ENCODE assay signal across 8 cellular contexts in genomic region chr12:49707812-49708147, GRCh38. TPM values are rescaled to one million over a fixed set of nuclear protein-coding genes. Genes with fewer than 3 reads are reported as not detected.
DNase-seq lines count a peak whose midpoint lies in the region; ATAC-seq and TF ChIP-seq lines count a peak whose summit lies in the region.

No MANE protein-coding gene starts in this region.

- H3K4me1 ChIP-seq in PC-9 (replicated peaks; ENCODE audit: insufficient read depth), result no peaks in the 10 kb centered on the region
- peaks cover 28% of the 10 kb centered on the region for H3K4me1 ChIP-seq in effector memory CD4-positive, alpha-beta T cell (ENCODE audit: control insufficient read depth, insufficient read depth, low read length, poor library complexity, severe bottlenecking)
- H3K4me1 ChIP-seq in vagina, result peaks cover 21% of the 10 kb centered on the region

- peaks cover 6% of the 10 kb centered on the region for H3K36me3 Mint-ChIP-seq in activated CD4-positive, alpha-beta T cell treated with anti-CD3 and anti-CD28 coated beads for 36 hours (ENCODE audit: low read depth)

- CTCF ChIA-PET in activated CD4-positive, alpha-beta T cell treated with anti-CD3 and anti-CD28 coated beads for 36 hours (lab: Charles Lee), result interaction anchor here (0.6 to 12.8 kb wide), 14 partner anchors 9 to 472 kb away, joined by 3 to 332 read pairs (median 6); partner anchors contain the start of gene TMBIM6
- CTCF ChIA-PET in PC-9 (lab: Charles Lee), result interaction anchor here (0.7 kb wide), 1 partner anchor 10 kb away, joined by 5 read pairs; no protein-coding TSS in a partner anchor

- intact Hi-C loops in activated CD4-positive, alpha-beta T cell treated with anti-CD3 and anti-CD28 coated beads for 36 hours (cut with DNase I, micrococcal nuclease), result loop anchor here (1.0 to 2.0 kb wide), 15 partner anchors 34 to 385 kb away; partner anchors contain the start of genes TMBIM6 (in 2 of the 2), BCDIN3D (in 1 of the 2), MCRS1 (in 1 of the 2) and NCKAP5L (in 1 of the 2)
- intact Hi-C loops in PC-9 (cut with micrococcal nuclease; ENCODE audit: unreplicated experiment), result loop anchor here (1.0 to 10.0 kb wide), 4 partner anchors 63 to 343 kb away; partner anchors contain the start of gene SPATS2
- intact Hi-C loops in vagina (cut with DNase I), result loop anchor here (2.0 kb wide), 1 partner anchor 61 kb away; no protein-coding TSS in a partner anchor

- peak overlapping the region; percentile 65; the same call in 1 of the 2 replicates for H3K4me3 ChIP-seq in PC-9
- H3K4me3 ChIP-seq in effector memory CD4-positive, alpha-beta T cell (ENCODE audit: insufficient read depth, low read depth, low read length, poor library complexity, severe bottlenecking), result peak overlapping the region; percentile 1
- H3K4me3 ChIP-seq in skeletal muscle cell (ENCODE audit: low read depth, low read length), result peak overlapping the region; percentile 14
- peak overlapping the region in 1 of 2 donors; percentile 81 for H3K4me3 ChIP-seq in vagina

- TF ChIP-seq POLR2A in vagina (IDR thresholded peaks at IDR 0.05), result no peak

- POLR2A ChIA-PET in activated CD4-positive, alpha-beta T cell treated with anti-CD3 and anti-CD28 coated beads for 36 hours (lab: Charles Lee), result no interaction called here
- POLR2A ChIA-PET in PC-9 (lab: Charles Lee; ENCODE audit: unreplicated experiment), result no interaction called here

- H2AFZ ChIP-seq in PC-9, result no peak overlapping the region

- DNase-seq in activated CD4-positive, alpha-beta T cell treated with anti-CD3 and anti-CD28 coated beads for 36 hours, result no peak
- no peak for DNase-seq in activated CD4-positive, alpha-beta T cell treated with anti-CD3 and anti-CD28 coated beads, Interleukin-2, amount 50 U/mL, for 4 hours
- no peak for DNase-seq in PC-9
- DNase-seq in effector memory CD4-positive, alpha-beta T cell, result no peak
- DNase-seq in skeletal muscle cell (ENCODE audit: low read depth), result no peak
- DNase-seq in AML-193 (lab: John Stamatoyannopoulos, UW), result no peak
- no peak for DNase-seq in vagina (ENCODE audit: extremely low spot score in 2 of 2)

- TF ChIP-seq CTCF in PC-9 (conservative IDR thresholded peaks at IDR 0.05) (0 out of 2 replicates have a peak, but pooled peaks have one; percentile 49), vagina (IDR thresholded peaks at IDR 0.05) (no peak)

- H4K20me1 ChIP-seq in PC-9 (ENCODE audit: insufficient read depth), result no peaks in the 10 kb centered on the region

- peaks cover 37% of the 10 kb centered on the region for H3K4me1 Mint-ChIP-seq in activated CD4-positive, alpha-beta T cell treated with anti-CD3 and anti-CD28 coated beads for 36 hours

- H3K9me2 ChIP-seq in PC-9 (ENCODE audit: insufficient read depth), result no peaks in the 10 kb centered on the region

- peaks cover 8% of the 10 kb centered on the region for H3K27me3 Mint-ChIP-seq in activated CD4-positive, alpha-beta T cell treated with anti-CD3 and anti-CD28 coated beads for 36 hours

- BruUV-seq in PC-9 (replicated peaks; lab: Mats Ljungman, UMichigan), result no TSS peak

- no peak for ATAC-seq in activated CD4-positive, alpha-beta T cell treated with anti-CD3 and anti-CD28 coated beads for 36 hours
- ATAC-seq in HG02610 (IDR thresholded peaks at IDR 0.05; ENCODE audit: unreplicated experiment), result no peak

- no peaks in the 10 kb centered on the region for H3K79me2 ChIP-seq in PC-9 (ENCODE audit: low read depth)

- peak overlapping the region; percentile 92 for H3K4me3 Mint-ChIP-seq in activated CD4-positive, alpha-beta T cell treated with anti-CD3 and anti-CD28 coated beads for 36 hours

- H3K9me3 ChIP-seq in PC-9 (ENCODE audit: insufficient read depth, low read depth) (no peaks in the 10 kb centered on the region), vagina (no peaks in the 10 kb centered on the region)
- H3K9me3 ChIP-seq in effector memory CD4-positive, alpha-beta T cell (ENCODE audit: control insufficient read depth, low read length), result no peaks in the 10 kb centered on the region

- no peaks in the 10 kb centered on the region for H3K9me3 Mint-ChIP-seq in activated CD4-positive, alpha-beta T cell treated with anti-CD3 and anti-CD28 coated beads for 36 hours (ENCODE audit: low read depth)

- H3K36me3 ChIP-seq in PC-9 (ENCODE audit: low read depth), result no peaks in the 10 kb centered on the region
- no peaks in the 10 kb centered on the region for H3K36me3 ChIP-seq in effector memory CD4-positive, alpha-beta T cell (ENCODE audit: control insufficient read depth, insufficient read depth, low read length)
- no peaks in the 10 kb centered on the region for H3K36me3 ChIP-seq in vagina

- no peaks in the 10 kb centered on the region for H3F3A ChIP-seq in PC-9 (ENCODE audit: insufficient read depth, low read depth)

- peak overlapping the region; percentile 93 for H3K4me2 ChIP-seq in PC-9

- H3K27ac Mint-ChIP-seq in activated CD4-positive, alpha-beta T cell treated with anti-CD3 and anti-CD28 coated beads for 36 hours, result peak overlapping the region; percentile 83

- H3K27me3 ChIP-seq in PC-9 (ENCODE audit: insufficient read depth, low read depth), result peaks cover 41% of the 10 kb centered on the region
- H3K27me3 ChIP-seq in effector memory CD4-positive, alpha-beta T cell (replicated peaks; ENCODE audit: control insufficient read depth, insufficient read depth, low read length, poor library complexity, severe bottlenecking), result no peaks in the 10 kb centered on the region
- no peaks in the 10 kb centered on the region for H3K27me3 ChIP-seq in vagina

- H3K27ac ChIP-seq in PC-9 (no peak overlapping the region), vagina (no peak overlapping the region)
- no peak overlapping the region for H3K27ac ChIP-seq in effector memory CD4-positive, alpha-beta T cell (ENCODE audit: insufficient read depth, low read length, poor library complexity, severe bottlenecking)

RNA-seq across cellular contexts. Expression of gene FMNL3, which starts 0.6 kb away (rescaled TPM):
- 10 to 100 TPM; 23.2 to 24.3 TPM for total RNA-seq in activated CD4-positive, alpha-beta T cell treated with anti-CD3 and anti-CD28 coated beads for 36 hours
- total RNA-seq in PC-9 (2021) (5.6 and 6.5 TPM in 2 replicates), vagina (11.0 TPM)

RNA-seq across cellular contexts. Expression of gene TMBIM6, which starts 33.6 kb away (rescaled TPM):
- 100 to 1,000 TPM; 378 to 450 TPM for total RNA-seq in activated CD4-positive, alpha-beta T cell treated with anti-CD3 and anti-CD28 coated beads for 36 hours
- total RNA-seq in PC-9 (2021), result 685 and 690 TPM in 2 replicates
- total RNA-seq in vagina, result 240 TPM
